Comparison of ENCODE assay signal across 10 cellular contexts in genomic region chr12:130713581-130713991, GRCh38. TPM values are rescaled to one million over a fixed set of nuclear protein-coding genes. Genes with fewer than 3 reads are reported as not detected.
DNase-seq lines count a peak whose midpoint lies in the region; ATAC-seq and TF ChIP-seq lines count a peak whose summit lies in the region.
"Had no signal": no experiment of that assay in that cellular context is flagged by ENCODE, and none has a peak within 500 bp of the region (broad histone marks: within the 10 kb centered on the region; RNA-seq: fewer than 3 reads in every experiment).

No MANE protein-coding gene starts in this region.

- no peaks in the 10 kb centered on the region for H3K36me3 Mint-ChIP-seq in brain
- H3K36me3 Mint-ChIP-seq in neural progenitor cell, result no peaks in the 10 kb centered on the region
- peaks cover 0 to 3% of the 10 kb centered on the region in 2 donors for H3K36me3 Mint-ChIP-seq in CD4-positive, alpha-beta memory T cell
- H3K36me3 Mint-ChIP-seq: immature natural killer cell had no signal

- no peak for TF ChIP-seq CTCF in A673 (conservative IDR thresholded peaks at IDR 0.05; ENCODE audit: low read depth, low read length)
- TF ChIP-seq CTCF in brain (conservative IDR thresholded peaks at IDR 0.05), result no peak
- TF ChIP-seq CTCF in neural progenitor cell (IDR thresholded peaks at IDR 0.05), result no peak

- H3K27me3 Mint-ChIP-seq in brain (no peaks in the 10 kb centered on the region), neural progenitor cell (ENCODE audit: insufficient read depth, low read depth) (peaks cover 27% of the 10 kb centered on the region)
- H3K27me3 Mint-ChIP-seq in CD4-positive, alpha-beta memory T cell, result peaks cover 26 to 46% of the 10 kb centered on the region in 2 donors

- intact Hi-C loops in A673 (cut with micrococcal nuclease; ENCODE audit: unreplicated experiment), result no loop called here
- intact Hi-C loops in CD4-positive, alpha-beta memory T cell (cut with micrococcal nuclease), result no loop called here

- POLR2A ChIA-PET in A673 (lab: Charles Lee; ENCODE audit: low non-redundant PET), result no interaction called here
- POLR2A ChIA-PET in CD4-positive, alpha-beta memory T cell (lab: Charles Lee; ENCODE audit: partially characterized antibody), result no interaction called here

- H3K27ac ChIP-seq in A673 (ENCODE audit: low read depth, low read length, poor library complexity, severe bottlenecking) (no peak overlapping the region), neural progenitor cell (no peak overlapping the region)
- H3K27ac ChIP-seq in CD4-positive, alpha-beta memory T cell (ENCODE audit: low read depth, low read length), result no peak overlapping the region
- H3K27ac ChIP-seq: neutrophil had no signal

- CTCF ChIA-PET in A673 (lab: Charles Lee), result interaction anchor here (0.5 kb wide), 1 partner anchor 142 kb away, joined by 6 read pairs; no protein-coding TSS in a partner anchor
- CTCF ChIA-PET in CD4-positive, alpha-beta memory T cell (lab: Charles Lee; ENCODE audit: partially characterized antibody), result no interaction called here

- BruUV-seq in A673 (replicated peaks; lab: Mats Ljungman, UMichigan), result no TSS peak

- H3K27me3 ChIP-seq in A673 (replicated peaks; ENCODE audit: insufficient read depth, low read depth, low read length, poor library complexity) (peaks cover 43% of the 10 kb centered on the region), neural progenitor cell (peaks cover 76% of the 10 kb centered on the region)
- no peaks in the 10 kb centered on the region for H3K27me3 ChIP-seq in CD4-positive, alpha-beta memory T cell (ENCODE audit: insufficient read depth, low read length)

- H3K9ac ChIP-seq in neural progenitor cell, result no peak overlapping the region

- no peaks in the 10 kb centered on the region for H3K9me3 ChIP-seq in A673 (ENCODE audit: low read depth, low read length, poor library complexity, severe bottlenecking)
- H3K9me3 ChIP-seq in neural progenitor cell (ENCODE audit: low read depth), result no peaks in the 10 kb centered on the region
- H3K9me3 ChIP-seq in CD4-positive, alpha-beta memory T cell (ENCODE audit: control insufficient read depth in 1 of 2, low read length in 2 of 2), result no peaks in the 10 kb centered on the region
- H3K9me3 ChIP-seq: neutrophil had no signal

- no peak for ATAC-seq in HG02885 (IDR thresholded peaks at IDR 0.05; ENCODE audit: poor library complexity, unreplicated experiment)

- peaks cover 13% of the 10 kb centered on the region for H3F3A ChIP-seq in neural progenitor cell (ENCODE audit: low read depth)

- peak overlapping the region; percentile 100 for H3K4me2 ChIP-seq in neural progenitor cell

- H3K36me3 ChIP-seq in A673 (ENCODE audit: insufficient read depth, low read length, poor library complexity, severe bottlenecking) (no peaks in the 10 kb centered on the region), neural progenitor cell (no peaks in the 10 kb centered on the region)
- H3K36me3 ChIP-seq in CD4-positive, alpha-beta memory T cell (ENCODE audit: insufficient read depth, low read length), result no peaks in the 10 kb centered on the region
- H3K36me3 ChIP-seq: neutrophil had no signal

- no peaks in the 10 kb centered on the region for H3K79me2 ChIP-seq in neural progenitor cell (ENCODE audit: low read depth)

- DNase-seq in A673 (ENCODE audit: low spot score) (peak; percentile 10), DMS53 treated with DMSO at 0.1 percent for 48 hours (lab: John Stamatoyannopoulos, UW; ENCODE audit: unreplicated experiment) (peak; percentile 35), neural progenitor cell (ENCODE audit: low spot score) (no peak)
- no peak for DNase-seq in stimulated activated naive CD4-positive, alpha-beta T cell (lab: John Stamatoyannopoulos, UW)
- DNase-seq in CD4-positive, alpha-beta memory T cell, result no peak
- DNase-seq in activated T-cell treated with anti-CD3 and anti-CD28 coated beads, Interleukin-2, amount 50 U/mL, for 48 hours, result no peak
- DNase-seq: immature natural killer cell had no signal

- H3K27ac Mint-ChIP-seq in brain, result peak overlapping the region in 2 of 5 experiments; percentile 28 to 65
- no peak overlapping the region for H3K27ac Mint-ChIP-seq in neural progenitor cell
- H3K27ac Mint-ChIP-seq in CD4-positive, alpha-beta memory T cell, result no peak overlapping the region
- H3K27ac Mint-ChIP-seq: immature natural killer cell had no signal

- H3K9me3 Mint-ChIP-seq in brain (peaks cover 0 to 72% (median 2%) of the 10 kb centered on the region in 5 experiments), neural progenitor cell (no peaks in the 10 kb centered on the region)
- H3K9me3 Mint-ChIP-seq in CD4-positive, alpha-beta memory T cell, result peaks cover 0 to 10% (median 7%) of the 10 kb centered on the region in 8 donors

- no peak overlapping the region for H2AFZ ChIP-seq in neural progenitor cell (replicated peaks)

- H3K4me1 ChIP-seq in A673 (ENCODE audit: insufficient read depth, low read length, poor library complexity, severe bottlenecking) (peaks cover 16% of the 10 kb centered on the region), neural progenitor cell (peaks cover 35% of the 10 kb centered on the region)
- H3K4me1 ChIP-seq in CD4-positive, alpha-beta memory T cell (ENCODE audit: insufficient read depth, low read length), result no peaks in the 10 kb centered on the region

- H3K4me1 Mint-ChIP-seq in brain, result peaks cover 50% of the 10 kb centered on the region
- peaks cover 50% of the 10 kb centered on the region for H3K4me1 Mint-ChIP-seq in neural progenitor cell
- peaks cover 6 to 20% (median 8%) of the 10 kb centered on the region in 4 donors for H3K4me1 Mint-ChIP-seq in CD4-positive, alpha-beta memory T cell

- H3K4me3 Mint-ChIP-seq in brain (peak overlapping the region in 3 of 5 experiments; percentile 72 to 97 (median 95)), neural progenitor cell (peak overlapping the region; percentile 71)
- peak overlapping the region in 1 of 8 donors; percentile 42 for H3K4me3 Mint-ChIP-seq in CD4-positive, alpha-beta memory T cell

- H3K4me3 ChIP-seq in A673 (ENCODE audit: low read depth, low read length, poor library complexity, severe bottlenecking) (peak overlapping the region; percentile 47), neural progenitor cell (peak overlapping the region; percentile 71)
- H3K4me3 ChIP-seq in CD4-positive, alpha-beta memory T cell (ENCODE audit: low read length in 2 of 2), result no peak overlapping the region

- peaks cover 5% of the 10 kb centered on the region for H4K20me1 ChIP-seq in neural progenitor cell (ENCODE audit: low read depth)

RNA-seq across cellular contexts. Expression of gene RIMBP2, which starts 2.5 kb away (rescaled TPM):
- total RNA-seq in A673 (2021), result 0.95 and 1.0 TPM in 2 replicates
- 15.0 TPM for polyA plus RNA-seq in brain (ENCODE audit: insufficient read depth, low read depth, low replicate concordance)
- 0.84 and 0.99 TPM in 2 replicates for total RNA-seq in neural progenitor cell (ENCODE audit: low replicate concordance)
- total RNA-seq in CD4-positive, alpha-beta memory T cell, result under 1 TPM in 1 of 2 experiments, not detected in 1; 0.20 TPM
- not detected for polyA plus RNA-seq in CD4-positive, alpha-beta memory T cell
- polyA plus RNA-seq: immature natural killer cell had no signal

Comparison
In these comparisons a context has a peak if more than half of its experiments do, and no peak if none do; other contexts are left out.
1. DNase-seq: peak in A673 (single experiment) and DMS53 treated with DMSO at 0.1 percent for 48 hours (single experiment); none in neural progenitor cell (single experiment), stimulated activated naive CD4-positive, alpha-beta T cell (0 of 6), CD4-positive, alpha-beta memory T cell (0 of 5) and activated T-cell treated with anti-CD3 and anti-CD28 coated beads, Interleukin-2, amount 50 U/mL, for 48 hours (0 of 2).
2. H3K4me3 ChIP-seq: peak in A673 (single experiment) and neural progenitor cell (single experiment); none in CD4-positive, alpha-beta memory T cell (0 of 2).